21 cellular contexts compared by ENCODE assay signal in genomic region chr21:31973402-31973944, GRCh38.
DNase-seq lines count a peak whose midpoint lies in the region; ATAC-seq, FAIRE-seq and TF ChIP-seq lines count a peak whose summit lies in the region.
"Had no signal": no experiment of that assay in that cellular context is flagged by ENCODE, and none has a peak within 500 bp of the region (broad histone marks: within the 10 kb centered on the region; RNA-seq: fewer than 3 reads in every experiment).

No MANE protein-coding gene starts in this region.

- CTCF ChIA-PET in HepG2 (lab: Yijun Ruan, JAX; ENCODE audit: low intra/inter-chr PET ratio, low total read pairs), result no interaction called here
- CTCF ChIA-PET in activated CD8-positive, alpha-beta T cell treated with anti-CD3 and anti-CD28 coated beads, Interleukin-2, amount 10 ng/mL, durations not matched to agents 7 days and 5 days (lab: Charles Lee), result interaction anchor here (1.4 kb wide), 1 partner anchor 107 kb away, joined by 6 read pairs; no protein-coding TSS in a partner anchor

- 90% methylated on average over 6 of the region's 6 CpGs for WGBS in HepG2 (ENCODE audit: low lambda C conversion rate)
- 94% methylated on average over 4 of the region's 6 CpGs for WGBS in right lobe of liver (ENCODE audit: insufficient coverage, low coverage, low lambda C conversion rate, missing lambda C conversion rate)

- TF ChIP-seq POLR2A in HepG2 (IDR thresholded peaks at IDR 0.05; ENCODE audit: insufficient read depth in 1 of 2, low read depth in 2 of 2, low read length in 2 of 2), result no peak
- TF ChIP-seq POLR2A in right lobe of liver (IDR thresholded peaks at IDR 0.05), result no peak

- H3K4me3 ChIP-seq in HepG2 (replicated peaks in 1 of 3; ENCODE audit: insufficient read depth in 1 of 3, low read depth in 2 of 3, low read length in 3 of 3) (no peak overlapping the region), right lobe of liver (no peak overlapping the region)
- H3K4me3 ChIP-seq: BLaER1 treated with 17β-estradiol and CSF1 and Interleukin-3, amounts not matched to agents 10 nM and 100 nM had no signal

- H3K9me3 ChIP-seq in HepG2 (ENCODE audit: low read length), result no peaks in the 10 kb centered on the region
- no peaks in the 10 kb centered on the region for H3K9me3 ChIP-seq in right lobe of liver
- H3K9me3 ChIP-seq: Caco-2 had no signal

- H3K36me3 Mint-ChIP-seq in activated CD8-positive, alpha-beta T cell treated with anti-CD3 and anti-CD28 coated beads, Interleukin-2, amount 10 ng/mL, durations not matched to agents 7 days and 5 days (ENCODE audit: low read depth), result peaks cover 22% of the 10 kb centered on the region
- H3K36me3 Mint-ChIP-seq in neural crest cell (ENCODE audit: low read depth), result peaks cover 23% of the 10 kb centered on the region
- H3K36me3 Mint-ChIP-seq: CD4-positive, CD25-positive, alpha-beta regulatory T cell; IgD-negative memory B cell had no signal

- POLR2A ChIA-PET in HepG2 (lab: Yijun Ruan, JAX), result no interaction called here
- POLR2A ChIA-PET in activated CD8-positive, alpha-beta T cell treated with anti-CD3 and anti-CD28 coated beads, Interleukin-2, amount 10 ng/mL, durations not matched to agents 7 days and 5 days (lab: Charles Lee), result no interaction called here

- ATAC-seq in HepG2 (no peak), right lobe of liver (no peak), GM19395 (IDR thresholded peaks at IDR 0.05; ENCODE audit: unreplicated experiment) (no peak)
- no peak for ATAC-seq in activated CD8-positive, alpha-beta T cell treated with anti-CD3 and anti-CD28 coated beads, Interleukin-2, amount 10 ng/mL, durations not matched to agents 7 days and 5 days
- ATAC-seq: HCT116 had no signal

- H3K27me3 ChIP-seq in HepG2 (ENCODE audit: control insufficient read depth in 1 of 2, insufficient read depth in 2 of 2, low read length in 2 of 2) (no peaks in the 10 kb centered on the region), right lobe of liver (no peaks in the 10 kb centered on the region)
- H3K27me3 ChIP-seq: BLaER1 treated with 17β-estradiol and CSF1 and Interleukin-3, amounts not matched to agents 10 nM and 100 nM had no signal

- TF ChIP-seq EP300 in HepG2 (IDR thresholded peaks at IDR 0.05; ENCODE audit: low read depth in 2 of 2, low read length in 2 of 2), result no peak
- TF ChIP-seq EP300 in HepG2 (CRISPR knock-in tag; IDR thresholded peaks at IDR 0.05; ENCODE audit: borderline replicate concordance), result no peak

- no peak overlapping the region for H2AFZ ChIP-seq in HepG2 (ENCODE audit: low read length)

- peaks cover 2 to 15% of the 10 kb centered on the region in 2 experiments; a peak in 4 of 5 replicates for H3K36me3 ChIP-seq in HepG2 (replicated peaks in 1 of 2; ENCODE audit: control insufficient read depth in 1 of 2, insufficient read depth in 2 of 2, low read length in 2 of 2)
- H3K36me3 ChIP-seq in right lobe of liver, result no peaks in the 10 kb centered on the region

- H3K4me1 Mint-ChIP-seq in activated CD8-positive, alpha-beta T cell treated with anti-CD3 and anti-CD28 coated beads, Interleukin-2, amount 10 ng/mL, durations not matched to agents 7 days and 5 days (ENCODE audit: low read depth), result peaks cover 24% of the 10 kb centered on the region
- peaks cover 4% of the 10 kb centered on the region for H3K4me1 Mint-ChIP-seq in neural crest cell
- H3K4me1 Mint-ChIP-seq: IgD-negative memory B cell had no signal

- H3K79me2 ChIP-seq in HepG2 (ENCODE audit: insufficient read depth, low read length), result no peaks in the 10 kb centered on the region

- in situ Hi-C loops in HepG2 (cut with HindIII; ENCODE audit: extremely low pct_ligation_motif_present, low pct_unique_long_range_greater_than_20kb), result no loop called here

- H3K27me3 Mint-ChIP-seq in activated CD8-positive, alpha-beta T cell treated with anti-CD3 and anti-CD28 coated beads, Interleukin-2, amount 10 ng/mL, durations not matched to agents 7 days and 5 days (ENCODE audit: low read depth), result peaks cover 15% of the 10 kb centered on the region
- H3K27me3 Mint-ChIP-seq in neural crest cell (ENCODE audit: low read depth), result no peaks in the 10 kb centered on the region

- no peak for FAIRE-seq in HepG2 (lab: Jason Lieb, UNC)
- FAIRE-seq in urothelium cell line (lab: Jason Lieb, UNC), result peak; percentile 56
- FAIRE-seq: D721Med, GM12892, GM18507, HTR-8/SVneo had no signal

- no peak for TF ChIP-seq RAD21 in HepG2 (CRISPR knock-in tag; IDR thresholded peaks at IDR 0.05)

- H3K4me2 ChIP-seq in HepG2 (ENCODE audit: low read depth, low read length), result no peak overlapping the region

- H3K27ac ChIP-seq in HepG2 (ENCODE audit: extremely low read length, insufficient read depth, low read length) (no peak overlapping the region), right lobe of liver (no peak overlapping the region)
- H3K27ac ChIP-seq: BLaER1 treated with 17β-estradiol and CSF1 and Interleukin-3, amounts not matched to agents 10 nM and 100 nM had no signal

- H3K9ac ChIP-seq in HepG2 (ENCODE audit: insufficient read depth, low read depth, low read length), result no peak overlapping the region
- H3K9ac ChIP-seq: BLaER1 treated with 17β-estradiol and CSF1 and Interleukin-3, amounts not matched to agents 10 nM and 100 nM had no signal

- peaks cover 31% of the 10 kb centered on the region for H3K9me3 Mint-ChIP-seq in activated CD8-positive, alpha-beta T cell treated with anti-CD3 and anti-CD28 coated beads, Interleukin-2, amount 10 ng/mL, durations not matched to agents 7 days and 5 days (ENCODE audit: insufficient read depth)
- no peaks in the 10 kb centered on the region for H3K9me3 Mint-ChIP-seq in neural crest cell

- H4K20me1 ChIP-seq in HepG2 (ENCODE audit: insufficient read depth, low read length), result no peaks in the 10 kb centered on the region
- H4K20me1 ChIP-seq: BLaER1 treated with 17β-estradiol and CSF1 and Interleukin-3, amounts not matched to agents 10 nM and 100 nM had no signal

- H3K4me1 ChIP-seq in HepG2 (ENCODE audit: insufficient read depth, low read length), result no peaks in the 10 kb centered on the region
- no peaks in the 10 kb centered on the region for H3K4me1 ChIP-seq in right lobe of liver
- H3K4me1 ChIP-seq: Caco-2 had no signal

- TF ChIP-seq CTCF in HepG2 (CRISPR knock-in tag; IDR thresholded peaks at IDR 0.05), result no peak
- no peak for TF ChIP-seq CTCF in right lobe of liver (IDR thresholded peaks at IDR 0.05)
- TF ChIP-seq CTCF in neural crest cell (conservative IDR thresholded peaks at IDR 0.05), result no peak

- no TSS peak for BruUV-seq in HepG2 (replicated peaks; lab: Mats Ljungman, UMichigan)

- peak overlapping the region; percentile 82 for H3K27ac Mint-ChIP-seq in activated CD8-positive, alpha-beta T cell treated with anti-CD3 and anti-CD28 coated beads, Interleukin-2, amount 10 ng/mL, durations not matched to agents 7 days and 5 days
- peak overlapping the region; percentile 30 for H3K27ac Mint-ChIP-seq in neural crest cell (ENCODE audit: unreplicated experiment)
- H3K27ac Mint-ChIP-seq: B cell, IgD-negative memory B cell had no signal

- DNase-seq in HepG2 (ENCODE audit: low spot score) (no peak), right lobe of liver (no peak), neural crest cell (ENCODE audit: low read depth, low spot score) (no peak), urothelium cell line (ENCODE audit: low spot score) (no peak), head of caudate nucleus (no peak), NCI-H1930 (lab: John Stamatoyannopoulos, UW) (no peak)
- no peak for DNase-seq in activated CD8-positive, alpha-beta T cell treated with anti-CD3 and anti-CD28 coated beads, Interleukin-2, amount 10 ng/mL, durations not matched to agents 7 days and 5 days
- DNase-seq: Caco-2; CD4-positive, CD25-positive, alpha-beta regulatory T cell; GDM1; GOT3; H7 had no signal

- no peak overlapping the region for H3K4me3 Mint-ChIP-seq in activated CD8-positive, alpha-beta T cell treated with anti-CD3 and anti-CD28 coated beads, Interleukin-2, amount 10 ng/mL, durations not matched to agents 7 days and 5 days
- no peak overlapping the region for H3K4me3 Mint-ChIP-seq in neural crest cell
- H3K4me3 Mint-ChIP-seq: B cell, IgD-negative memory B cell had no signal

- intact Hi-C loops in HepG2 (cut with micrococcal nuclease; ENCODE audit: unreplicated experiment) (no loop called here), right lobe of liver (cut with DNase I) (no loop called here), head of caudate nucleus (cut with DNase I) (no loop called here)

TF ChIP-seq in HepG2, 621 proteins besides CTCF, POLR2A, EP300 and RAD21:
- TF ChIP-seq TMF1 (CRISPR knock-in tag; IDR thresholded peaks at IDR 0.05; ENCODE audit: low read depth) (no peak), ZNF235 (CRISPR knock-in tag; IDR thresholded peaks at IDR 0.05; ENCODE audit: borderline replicate concordance) (no peak), ZBTB3 (CRISPR knock-in tag; IDR thresholded peaks at IDR 0.05; ENCODE audit: borderline replicate concordance, low read depth) (no peak), CREB1 (IDR thresholded peaks at IDR 0.05) (peak; percentile 61), CREB1 (CRISPR knock-in tag; IDR thresholded peaks at IDR 0.05) (no peak), ZBTB4 (CRISPR knock-in tag; IDR thresholded peaks at IDR 0.05; ENCODE audit: borderline replicate concordance) (no peak), ZNF20 (CRISPR knock-in tag; IDR thresholded peaks at IDR 0.05) (no peak)
